ENCODE assay signal across 10 cellular contexts in genomic region chr14:36773136-36773540, GRCh38.
DNase-seq lines count a peak whose midpoint lies in the region; ATAC-seq, FAIRE-seq and TF ChIP-seq lines count a peak whose summit lies in the region.
"Had no signal": no experiment of that assay in that cellular context is flagged by ENCODE, and none has a peak within 500 bp of the region (broad histone marks: within the 10 kb centered on the region; RNA-seq: fewer than 3 reads in every experiment).

No MANE protein-coding gene starts in this region.

- H3K27me3 Mint-ChIP-seq in activated T-cell treated with anti-CD3 and anti-CD28 coated beads, Interleukin-2, amount 50 U/mL, for 72 hours (ENCODE audit: low read depth) = no peaks in the 10 kb centered on the region

- H3K36me3 Mint-ChIP-seq in activated T-cell treated with anti-CD3 and anti-CD28 coated beads, Interleukin-2, amount 50 U/mL, for 72 hours (ENCODE audit: insufficient read depth in 2 of 2) = no peaks in the 10 kb centered on the region

- FAIRE-seq in HTR-8/SVneo (lab: Jason Lieb, UNC) = no peak

- H3K27ac Mint-ChIP-seq in activated T-cell treated with anti-CD3 and anti-CD28 coated beads, Interleukin-2, amount 50 U/mL, for 72 hours = no peak overlapping the region
- H3K27ac Mint-ChIP-seq: activated T-helper 2 cell treated with anti-CD3 and anti-CD28 coated beads, Interferon-gamma antibody, Interleukin-2, Interleukin-4, amounts not matched to agents 10 μg/mL and 5 μg/mL and 100 μg/mL, durations not matched to agents 14 hours and 24 hours and 36 hours had no signal

- DNase-seq in COLO668 (lab: John Stamatoyannopoulos, UW; ENCODE audit: unreplicated experiment) = peak; percentile 71
- peak; percentile 43 for DNase-seq in HTR-8/SVneo (ENCODE audit: insufficient read length, low spot score)
- peak; percentile 42 for DNase-seq in RWPE1 (ENCODE audit: low spot score)
- DNase-seq in hepatic stellate cell (ENCODE audit: low spot score) = peak; percentile 7
- DNase-seq in NOMO-1 (lab: John Stamatoyannopoulos, UW; ENCODE audit: unreplicated experiment in 2 of 2) = no peak
- no peak for DNase-seq in activated T-cell treated with anti-CD3 and anti-CD28 coated beads, Interleukin-2, amount 50 U/mL, for 72 hours
- DNase-seq in SKM-1 (lab: John Stamatoyannopoulos, UW; ENCODE audit: unreplicated experiment) = no peak

- no peak overlapping the region for H3K4me3 Mint-ChIP-seq in activated T-cell treated with anti-CD3 and anti-CD28 coated beads, Interleukin-2, amount 50 U/mL, for 72 hours

- H3K27ac ChIP-seq in RWPE1 = no peak overlapping the region

- ATAC-seq in GM19035 (IDR thresholded peaks at IDR 0.05; ENCODE audit: unreplicated experiment) = no peak
- no peak for ATAC-seq in activated T-cell treated with anti-CD3 and anti-CD28 coated beads, Interleukin-2, amount 50 U/mL, for 72 hours (replicated peaks in 1 of 2)
- ATAC-seq: Panc1 had no signal

- CTCF ChIA-PET in RWPE1 (lab: Yijun Ruan, JAX) = interaction anchor here (0.6 to 1.2 kb wide), 5 partner anchors 117 to 377 kb away, joined by 3 to 6 read pairs (median 4); no protein-coding TSS in a partner anchor

- POLR2A ChIA-PET in RWPE1 (lab: Yijun Ruan, JAX; ENCODE audit: low non-redundant PET) = no interaction called here

- TF ChIP-seq CTCF in RWPE1 (conservative IDR thresholded peaks at IDR 0.05; ENCODE audit: low read depth) = no peak

- no peaks in the 10 kb centered on the region for H3K4me1 Mint-ChIP-seq in activated T-cell treated with anti-CD3 and anti-CD28 coated beads, Interleukin-2, amount 50 U/mL, for 72 hours (ENCODE audit: low read depth)

- H3K9me3 Mint-ChIP-seq in activated T-cell treated with anti-CD3 and anti-CD28 coated beads, Interleukin-2, amount 50 U/mL, for 72 hours = peaks cover 2 to 4% of the 10 kb centered on the region in 2 donors
- H3K9me3 Mint-ChIP-seq: activated T-helper 2 cell treated with anti-CD3 and anti-CD28 coated beads, Interferon-gamma antibody, Interleukin-2, Interleukin-4, amounts not matched to agents 10 μg/mL and 5 μg/mL and 100 μg/mL, durations not matched to agents 14 hours and 24 hours and 36 hours had no signal

Comparison
In these comparisons a context has a peak if more than half of its experiments do, and no peak if none do; other contexts are left out.
1. DNase-seq: peak in COLO668 (single experiment), HTR-8/SVneo (single experiment), RWPE1 (single experiment) and hepatic stellate cell (single experiment); none in NOMO-1 (0 of 2), activated T-cell treated with anti-CD3 and anti-CD28 coated beads, Interleukin-2, amount 50 U/mL, for 72 hours (0 of 2) and SKM-1 (single experiment).